1 cellular context compared by ENCODE assay signal in genomic region chr12:85963322-85963721, GRCh38.
TF ChIP-seq lines count a peak whose summit lies in the region.

No MANE protein-coding gene starts in this region.

TF ChIP-seq in SK-N-SH treated with all-trans-retinoic acid at 6 μM for 48 hours, 23 proteins besides CTCF, POLR2A, EP300 and RAD21 (continued from another document):
- TF ChIP-seq CSDC2 (CRISPR knock-in tag; IDR thresholded peaks at IDR 0.05) (no peak), TSHZ2 (CRISPR knock-in tag; IDR thresholded peaks at IDR 0.05) (no peak), ZNF8 (CRISPR knock-in tag; IDR thresholded peaks at IDR 0.05) (no peak)
